ENCODE assay signal across 1 cellular context in the genomic region with DNA sequence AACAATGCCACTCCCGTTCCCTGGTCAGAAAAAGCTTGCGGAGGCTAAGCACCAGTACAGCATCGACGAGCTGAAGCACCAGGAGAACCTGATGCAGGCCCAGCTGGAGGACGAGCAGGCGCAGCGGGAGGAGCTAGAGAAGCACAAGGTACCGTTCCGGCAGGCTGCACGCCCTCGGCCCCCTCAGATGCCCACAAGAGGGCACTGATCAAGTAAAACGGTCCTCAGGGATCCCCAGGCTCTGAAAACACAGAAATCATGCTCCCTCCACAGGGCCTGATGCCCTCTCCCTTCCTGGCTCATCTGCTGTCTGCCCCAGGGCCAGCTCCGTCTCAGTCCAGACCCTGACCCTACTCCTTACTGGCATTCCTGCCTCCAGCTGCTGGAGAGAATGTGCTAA.
TF ChIP-seq lines count a peak whose summit lies in the region.

No MANE protein-coding gene starts in this region.

TF ChIP-seq in K562, 482 proteins besides CTCF, POLR2A, EP300 and RAD21:
- TF ChIP-seq ZNF239 (CRISPR knock-in tag; IDR thresholded peaks at IDR 0.05) = no peak
- TF ChIP-seq, protein P1, sequence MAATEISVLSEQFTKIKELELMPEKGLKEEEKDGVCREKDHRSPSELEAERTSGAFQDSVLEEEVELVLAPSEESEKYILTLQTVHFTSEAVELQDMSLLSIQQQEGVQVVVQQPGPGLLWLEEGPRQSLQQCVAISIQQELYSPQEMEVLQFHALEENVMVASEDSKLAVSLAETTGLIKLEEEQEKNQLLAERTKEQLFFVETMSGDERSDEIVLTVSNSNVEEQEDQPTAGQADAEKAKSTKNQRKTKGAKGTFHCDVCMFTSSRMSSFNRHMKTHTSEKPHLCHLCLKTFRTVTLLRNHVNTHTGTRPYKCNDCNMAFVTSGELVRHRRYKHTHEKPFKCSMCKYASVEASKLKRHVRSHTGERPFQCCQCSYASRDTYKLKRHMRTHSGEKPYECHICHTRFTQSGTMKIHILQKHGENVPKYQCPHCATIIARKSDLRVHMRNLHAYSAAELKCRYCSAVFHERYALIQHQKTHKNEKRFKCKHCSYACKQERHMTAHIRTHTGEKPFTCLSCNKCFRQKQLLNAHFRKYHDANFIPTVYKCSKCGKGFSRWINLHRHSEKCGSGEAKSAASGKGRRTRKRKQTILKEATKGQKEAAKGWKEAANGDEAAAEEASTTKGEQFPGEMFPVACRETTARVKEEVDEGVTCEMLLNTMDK (IDR thresholded peaks at IDR 0.05; ENCODE audit: borderline replicate concordance, insufficient read depth, low read depth, low read length, poor library complexity, severe bottlenecking) = peak; percentile 5
